Comparison of ENCODE assay signal across 17 cellular contexts in the genomic region with DNA sequence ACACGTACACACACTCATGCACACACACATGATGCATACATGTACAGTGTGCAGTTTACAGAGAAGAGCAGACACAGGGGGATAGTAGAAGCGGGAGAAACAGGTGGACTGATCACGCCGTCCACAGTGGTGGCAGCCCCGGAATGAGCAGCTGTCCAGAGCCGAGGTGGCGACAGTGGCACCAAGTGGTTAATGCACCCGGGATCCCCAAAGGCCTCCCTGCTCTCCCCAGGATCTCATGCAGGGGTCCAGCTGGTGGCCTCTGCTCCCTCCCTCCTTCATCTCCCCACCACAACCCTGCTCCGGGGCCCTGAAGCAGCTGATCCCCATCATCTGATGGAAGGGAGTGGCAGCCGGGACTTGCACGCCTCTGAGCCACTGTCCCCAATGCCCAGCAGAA. TPM values are rescaled to one million over a fixed set of nuclear protein-coding genes. Genes with fewer than 3 reads are reported as not detected.
A peak's percentile ranks its signal among the peaks of the same experiment; 100 is the strongest.
DNase-seq lines count a peak whose midpoint lies in the region; ATAC-seq and TF ChIP-seq lines count a peak whose summit lies in the region.
"Had no signal": no experiment of that assay in that cellular context is flagged by ENCODE, and none has a peak within 500 bp of the region (broad histone marks: within the 10 kb centered on the region; RNA-seq: fewer than 3 reads in every experiment).

No MANE protein-coding gene starts in this region.

- H3K56ac ChIP-seq in IMR-90 (ENCODE audit: extremely low read depth, insufficient read depth, low read length): no peak overlapping the region
- H3K56ac ChIP-seq in mesendoderm (ENCODE audit: low read length): no peak overlapping the region

- H3K23ac ChIP-seq in IMR-90 (ENCODE audit: low read depth, low read length) (no peak overlapping the region), neuronal stem cell (ENCODE audit: low read depth, low read length, poor library complexity) (no peak overlapping the region), mesendoderm (ENCODE audit: low read length) (no peak overlapping the region)

- H4K8ac ChIP-seq in IMR-90 (ENCODE audit: low read depth in 2 of 2, low read length in 2 of 2) (no peak overlapping the region), neuronal stem cell (ENCODE audit: low read depth, low read length) (no peak overlapping the region), mesendoderm (ENCODE audit: low read depth, low read length) (no peak overlapping the region)

- no peak overlapping the region for H2BK20ac ChIP-seq in IMR-90 (ENCODE audit: low read depth, low read length)

- H3K9me3 ChIP-seq in IMR-90 (ENCODE audit: control insufficient read depth, insufficient read depth, low read length) (no peaks in the 10 kb centered on the region), neuronal stem cell (replicated peaks in 1 of 2; ENCODE audit: control insufficient read depth in 2 of 2, insufficient read depth in 1 of 2, low read depth in 1 of 2, low read length in 2 of 2) (no peaks in the 10 kb centered on the region), tibial artery (no peaks in the 10 kb centered on the region), upper lobe of left lung (no peaks in the 10 kb centered on the region)
- H3K9me3 ChIP-seq: HAP-1 had no signal

- BruUV-seq in IMR-90 (replicated peaks; lab: Mats Ljungman, UMichigan): no TSS peak

- H2BK15ac ChIP-seq in IMR-90 (ENCODE audit: low read depth, low read length) (no peak overlapping the region), neuronal stem cell (ENCODE audit: low read length) (no peak overlapping the region), mesendoderm (replicated peaks; ENCODE audit: low read depth) (no peak overlapping the region)

- H3K9me1 ChIP-seq in IMR-90 (ENCODE audit: insufficient read depth, low read length): 0 out of 2 replicates have a peak, but pooled peaks cover 2% of the 10 kb centered on the region

- H3K4me3 ChIP-seq in IMR-90 (ENCODE audit: insufficient read depth, low read depth, low read length) (no peak overlapping the region), neuronal stem cell (ENCODE audit: low read length in 2 of 2) (no peak overlapping the region), tibial artery (no peak overlapping the region), mesendoderm (ENCODE audit: low read length) (no peak overlapping the region), upper lobe of left lung (no peak overlapping the region)
- H3K4me3 ChIP-seq: GM12878, HAP-1, K562 had no signal

- H3K27ac ChIP-seq in IMR-90 (ENCODE audit: insufficient read depth, low read length) (no peak overlapping the region), neuronal stem cell (replicated peaks; ENCODE audit: low read length) (no peak overlapping the region), tibial artery (peak overlapping the region; percentile 43 to 53), mesendoderm (ENCODE audit: low read depth, low read length) (no peak overlapping the region), upper lobe of left lung (no peak overlapping the region)
- H3K27ac ChIP-seq: HL-60 had no signal

- DNase-seq in IMR-90 (no peak), neuronal stem cell (ENCODE audit: low spot score) (no peak), tibial artery (no peak), hippocampal formation (lab: John Stamatoyannopoulos, UW) (no peak), mesendoderm (no peak), upper lobe of left lung (no peak)
- DNase-seq: ACHN; AML-193; Calu3; CD8-positive, alpha-beta T cell; DMS53; DND-41 had no signal

- H3K36me3 ChIP-seq in IMR-90 (ENCODE audit: control insufficient read depth, insufficient read depth, low read length) (no peaks in the 10 kb centered on the region), neuronal stem cell (replicated peaks in 1 of 2; ENCODE audit: control insufficient read depth in 2 of 2, insufficient read depth in 2 of 2, low read length in 2 of 2) (no peaks in the 10 kb centered on the region), tibial artery (no peaks in the 10 kb centered on the region), mesendoderm (ENCODE audit: control insufficient read depth, insufficient read depth, low read length) (no peaks in the 10 kb centered on the region), upper lobe of left lung (no peaks in the 10 kb centered on the region)
- H3K36me3 ChIP-seq: HAP-1 had no signal

- no peaks in the 10 kb centered on the region for H3K79me2 ChIP-seq in mesendoderm (ENCODE audit: control insufficient read depth, insufficient read depth, low read length)

- POLR2A ChIA-PET in IMR-90 (lab: Charles Lee; ENCODE audit: unreplicated experiment): no interaction called here

- H3K9ac ChIP-seq in IMR-90 (ENCODE audit: low read depth, low read length) (no peak overlapping the region), neuronal stem cell (ENCODE audit: low read depth, low read length, poor library complexity) (no peak overlapping the region), mesendoderm (ENCODE audit: low read length) (no peak overlapping the region)

- intact Hi-C loops in IMR-90 (cut with micrococcal nuclease) (loop anchor here (5.0 to 10.0 kb wide), 2 partner anchors 725 to 818 kb away; no protein-coding TSS in a partner anchor), tibial artery (cut with DNase I; ENCODE audit: low total_unique reads) (loop anchor here (5.0 kb wide), 2 partner anchors 83 to 408 kb away; no protein-coding TSS in a partner anchor)

- H4K91ac ChIP-seq in IMR-90 (ENCODE audit: insufficient read depth, low read depth, low read length) (no peak overlapping the region; the same call in 1 of the 2 replicates), neuronal stem cell (ENCODE audit: low read depth, low read length, poor library complexity) (no peak overlapping the region)

- no peak overlapping the region for H2AK9ac ChIP-seq in IMR-90 (replicated peaks; ENCODE audit: low read depth, low read length, poor library complexity)

- CTCF ChIA-PET in IMR-90 (lab: Yijun Ruan, JAX): no interaction called here

- H3K4me1 ChIP-seq in IMR-90 (ENCODE audit: control insufficient read depth, insufficient read depth, low read length) (peaks cover 5% of the 10 kb centered on the region; the same call in 1 of the 2 replicates), neuronal stem cell (ENCODE audit: control insufficient read depth in 2 of 2, insufficient read depth in 1 of 2, low read depth in 1 of 2, low read length in 2 of 2) (peaks cover 0 to 1% of the 10 kb centered on the region in 2 donors), tibial artery (peaks cover 0 to 17% (median 16%) of the 10 kb centered on the region in 4 donors), mesendoderm (ENCODE audit: control insufficient read depth, low read depth, low read length) (no peaks in the 10 kb centered on the region), upper lobe of left lung (no peaks in the 10 kb centered on the region)
- H3K4me1 ChIP-seq: HAP-1 had no signal

- no peak overlapping the region for H2BK5ac ChIP-seq in IMR-90 (ENCODE audit: low read depth, low read length, poor library complexity, severe bottlenecking)
- H2BK5ac ChIP-seq in neuronal stem cell (ENCODE audit: low read length): no peak overlapping the region
- no peak overlapping the region for H2BK5ac ChIP-seq in mesendoderm (ENCODE audit: low read length)

- TF ChIP-seq CTCF in IMR-90 (conservative IDR thresholded peaks at IDR 0.05; ENCODE audit: low read depth, low read length) (no peak), tibial artery (IDR thresholded peaks at IDR 0.05) (no peak), upper lobe of left lung (IDR thresholded peaks at IDR 0.05) (no peak)

- no peaks in the 10 kb centered on the region for H3K79me1 ChIP-seq in IMR-90 (ENCODE audit: low read depth in 1 of 2, low read length in 2 of 2)
- no peaks in the 10 kb centered on the region for H3K79me1 ChIP-seq in neuronal stem cell (ENCODE audit: low read depth, low read length)
- no peaks in the 10 kb centered on the region for H3K79me1 ChIP-seq in mesendoderm (ENCODE audit: low read length)

- in situ Hi-C loops in IMR-90 (cut with MboI; ENCODE audit: low sequenced_read_pairs): loop anchor here (5.0 kb wide), 2 partner anchors 408 to 543 kb away; no protein-coding TSS in a partner anchor

- no CpG with 5 or more reads among the region's 11 CpGs for WGBS in IMR-90 (ENCODE audit: extremely low coverage in 2 of 2, insufficient read length in 1 of 2), 2 experiments
- WGBS in neuronal stem cell (ENCODE audit: extremely low coverage in 2 of 2, insufficient read length in 2 of 2, insufficient replicate concordance in 1 of 2), 2 donors: no CpG with 5 or more reads among the region's 11 CpGs
- WGBS in mesendoderm (ENCODE audit: extremely low coverage, insufficient coverage, low lambda C conversion rate): no CpG with 5 or more reads among the region's 11 CpGs
- WGBS in upper lobe of left lung, 2 donors: 67 to 80% methylated on average over 11 of the region's 11 CpGs

- no peak overlapping the region for H2AK5ac ChIP-seq in IMR-90 (ENCODE audit: low read depth, low read length)
- H2AK5ac ChIP-seq in neuronal stem cell (ENCODE audit: low read depth, low read length): no peak overlapping the region
- no peak overlapping the region for H2AK5ac ChIP-seq in mesendoderm (ENCODE audit: low read length)

- H3K27me3 ChIP-seq in IMR-90 (ENCODE audit: control insufficient read depth, insufficient read depth, low read length) (peaks cover 5% of the 10 kb centered on the region; the same call in 1 of the 2 replicates), neuronal stem cell (ENCODE audit: control insufficient read depth in 3 of 3, insufficient read depth in 3 of 3, low read depth in 1 of 3, low read length in 3 of 3) (no peaks in the 10 kb centered on the region), tibial artery (no peaks in the 10 kb centered on the region), mesendoderm (ENCODE audit: insufficient read depth, low read length, poor library complexity) (no peaks in the 10 kb centered on the region), upper lobe of left lung (no peaks in the 10 kb centered on the region)

- H3K4ac ChIP-seq in IMR-90 (ENCODE audit: low read depth, low read length): no peak overlapping the region
- no peak overlapping the region for H3K4ac ChIP-seq in neuronal stem cell (ENCODE audit: low read length)
- H3K4ac ChIP-seq in mesendoderm (ENCODE audit: low read depth, low read length): no peak overlapping the region

- TF ChIP-seq POLR2A in IMR-90 (IDR thresholded peaks at IDR 0.05; ENCODE audit: low read depth, low read length) (no peak), upper lobe of left lung (IDR thresholded peaks at IDR 0.05) (no peak)

- H2BK120ac ChIP-seq in IMR-90 (ENCODE audit: low read depth, low read length) (no peak overlapping the region), neuronal stem cell (ENCODE audit: low read depth, low read length) (no peak overlapping the region), mesendoderm (ENCODE audit: low read depth, low read length) (no peak overlapping the region)

- dilution Hi-C loops in IMR-90 (cut with HindIII; ENCODE audit: low sequenced_read_pairs, unreplicated experiment): no loop called here

- H3K14ac ChIP-seq in IMR-90 (replicated peaks; ENCODE audit: low read depth, low read length) (no peak overlapping the region), neuronal stem cell (ENCODE audit: low read length) (no peak overlapping the region)

- H4K20me1 ChIP-seq in IMR-90 (ENCODE audit: insufficient read depth, low read length): peaks cover 4% of the 10 kb centered on the region; the same call in 1 of the 2 replicates

- TF ChIP-seq RAD21 in IMR-90 (IDR thresholded peaks at IDR 0.05; ENCODE audit: low read length): no peak

- no peak for TF ChIP-seq EP300 in upper lobe of left lung (IDR thresholded peaks at IDR 0.05)

- H3K18ac ChIP-seq in IMR-90 (ENCODE audit: low read depth, low read length) (no peak overlapping the region), neuronal stem cell (ENCODE audit: low read length) (peak overlapping the region; percentile 19), mesendoderm (ENCODE audit: low read length) (no peak overlapping the region)

- H2AFZ ChIP-seq in IMR-90 (replicated peaks; ENCODE audit: low read length, poor library complexity) (peak overlapping the region; percentile 23), neuronal stem cell (ENCODE audit: low read length) (no peak overlapping the region)

- no peak overlapping the region for H2BK12ac ChIP-seq in neuronal stem cell (ENCODE audit: low read length)

- no peak overlapping the region for H4K5ac ChIP-seq in IMR-90 (ENCODE audit: low read depth, low read length)
- H4K5ac ChIP-seq in mesendoderm (ENCODE audit: low read length): no peak overlapping the region

- no peak for ATAC-seq in IMR-90 (ENCODE audit: low read depth)
- no peak for ATAC-seq in upper lobe of left lung (ENCODE audit: low FRiP score in 2 of 2)
- ATAC-seq: CD8-positive, alpha-beta T cell; GM12878; K562 had no signal

- H3K4me2 ChIP-seq in IMR-90 (ENCODE audit: low read depth, low read length) (no peak overlapping the region), neuronal stem cell (ENCODE audit: insufficient read depth, low read length, poor library complexity, severe bottlenecking) (no peak overlapping the region), mesendoderm (ENCODE audit: low read length) (no peak overlapping the region)

RNA-seq across cellular contexts. Expression of a gene that starts 29.7 kb away (rescaled TPM):
- total RNA-seq in IMR-90 (2012; rRNA removed): 1.1 and 1.4 TPM in 2 replicates
- polyA plus RNA-seq in IMR-90 (2012; rRNA removed): 13.5 and 14.8 TPM in 2 replicates
- 17.4 and 22.2 TPM in 2 replicates for polyA plus RNA-seq in IMR-90 (2012; cell fraction: cytosol; rRNA removed)
- polyA plus RNA-seq in IMR-90 (2012; cell fraction: nucleus; rRNA removed; ENCODE audit: low replicate concordance): 14.2 and 24.0 TPM in 2 replicates
- 6.8 TPM for polyA plus RNA-seq in neuronal stem cell (2013, experiment 1 of 2)
- 7.0 TPM for polyA plus RNA-seq in neuronal stem cell (2013, experiment 2 of 2)
- 0.22 TPM for polyA plus RNA-seq in mesendoderm (2013, experiment 1 of 2)
- 0.48 TPM for polyA plus RNA-seq in mesendoderm (2013, experiment 2 of 2)
- 10 to 100 TPM in 1 of 6 donors, 1 to 10 TPM in 4, under 1 TPM in 1; 0.30 to 10.2 (median 2.7) TPM for total RNA-seq in upper lobe of left lung
- total RNA-seq: Calu3; CD8-positive, alpha-beta T cell; HT1080 had no signal
- polyA plus RNA-seq: K562 had no signal

RNA-seq across cellular contexts. Expression of a gene that starts 38.2 kb away (rescaled TPM):
- total RNA-seq in IMR-90 (2012; rRNA removed) (12.5 TPM in 2 replicates), upper lobe of left lung (10 to 100 TPM; 29.1 to 53.4 (median 37.5) TPM)
- polyA plus RNA-seq in IMR-90 (2012; rRNA removed): 18.1 and 18.8 TPM in 2 replicates
- polyA plus RNA-seq in IMR-90 (2012; cell fraction: cytosol; rRNA removed): 10.8 and 13.2 TPM in 2 replicates
- polyA plus RNA-seq in IMR-90 (2012; cell fraction: nucleus; rRNA removed; ENCODE audit: low replicate concordance): 28.4 and 30.9 TPM in 2 replicates
- polyA plus RNA-seq in neuronal stem cell (2013, experiment 1 of 2): 11.5 TPM
- polyA plus RNA-seq in neuronal stem cell (2013, experiment 2 of 2): 11.9 TPM
- 13.4 TPM for polyA plus RNA-seq in mesendoderm (2013, experiment 1 of 2)
- 13.0 TPM for polyA plus RNA-seq in mesendoderm (2013, experiment 2 of 2)

Comparison
In these comparisons a context has a peak if more than half of its experiments do, and no peak if none do; other contexts are left out.
1. H3K27ac ChIP-seq: peak in tibial artery (2 of 2); none in IMR-90 (single experiment), neuronal stem cell (single experiment), mesendoderm (single experiment) and upper lobe of left lung (0 of 4).